ENCODE assay signal across 8 cellular contexts in the genomic region with DNA sequence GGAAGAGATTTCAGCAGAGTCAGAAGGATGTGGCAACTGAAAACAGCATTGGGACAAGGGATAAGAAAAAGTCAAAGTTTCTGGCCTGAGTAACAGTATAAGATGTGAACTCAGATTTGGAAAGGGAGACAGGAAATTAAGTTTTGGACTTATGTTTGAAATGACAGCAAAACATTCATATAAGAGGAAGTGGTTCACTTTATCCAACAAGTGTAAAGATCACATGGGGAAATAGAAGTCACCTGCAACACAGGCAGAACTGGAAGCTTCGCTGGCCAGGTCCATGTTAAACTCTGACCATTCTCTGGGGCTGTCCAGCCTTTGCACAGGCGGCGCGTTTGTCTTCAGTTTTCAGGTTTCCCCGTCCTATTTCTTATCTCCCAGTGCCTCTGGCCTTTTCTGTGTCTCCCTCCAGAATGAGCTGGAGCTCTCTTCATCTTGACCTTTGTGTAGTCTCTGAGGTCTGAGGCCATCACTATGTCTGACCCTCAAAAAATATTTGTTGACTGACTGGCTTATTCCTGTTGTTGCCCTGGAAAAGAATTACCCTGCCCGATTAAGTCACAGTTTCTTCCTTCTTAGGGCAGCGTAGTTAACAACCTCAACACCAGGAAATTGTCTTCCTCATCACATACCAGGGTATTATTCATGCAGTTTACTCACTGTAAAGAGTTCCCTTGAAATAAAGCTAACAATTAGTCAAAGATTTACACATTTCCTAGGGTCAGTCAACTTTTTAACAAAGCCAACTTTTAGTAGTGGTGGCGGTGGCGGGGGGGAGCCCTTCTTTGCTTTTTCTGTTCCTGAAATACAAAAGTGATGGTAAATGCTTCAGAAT. TPM values are rescaled to one million over a fixed set of nuclear protein-coding genes. Genes with fewer than 3 reads are reported as not detected.
A peak's percentile ranks its signal among the peaks of the same experiment; 100 is the strongest.
DNase-seq lines count a peak whose midpoint lies in the region; ATAC-seq lines count a peak whose summit lies in the region.

No MANE protein-coding gene starts in this region.

- H3K27ac ChIP-seq in SJSA1 (peak overlapping the region; percentile 43), muscle layer of colon (ENCODE audit: low read depth, low read length) (peak overlapping the region; percentile 87)

- H3K9ac ChIP-seq in muscle layer of colon (ENCODE audit: low read length): no peak overlapping the region

- H3K4me3 ChIP-seq in SJSA1 (peak overlapping the region; percentile 97), muscle layer of colon (ENCODE audit: low read depth in 1 of 2, low read length in 2 of 2) (no peak overlapping the region)

- no peak for DNase-seq in activated CD4-positive, CD25-positive, alpha-beta regulatory T cell treated with anti-CD3 and anti-CD28 coated beads, Interleukin-2, amount 50 U/mL, for 72 hours
- DNase-seq in SJSA1 (ENCODE audit: low read depth in 1 of 2, low spot score in 2 of 2) (peak in 1 of 2 experiments; percentile 55), ecto neural progenitor cell (ENCODE audit: low spot score) (no peak), T-helper 9 cell (no peak)
- peak; percentile 6 for DNase-seq in effector CD4-positive, alpha-beta T cell

- H3K27me3 ChIP-seq in SJSA1 (replicated peaks) (no peaks in the 10 kb centered on the region), muscle layer of colon (ENCODE audit: control insufficient read depth in 1 of 2, insufficient read depth in 2 of 2, low read length in 2 of 2) (no peaks in the 10 kb centered on the region)

- H3K9me3 ChIP-seq in SJSA1 (replicated peaks) (no peaks in the 10 kb centered on the region), muscle layer of colon (ENCODE audit: low read length) (no peaks in the 10 kb centered on the region)

- peaks cover 9% of the 10 kb centered on the region for H3K36me3 ChIP-seq in SJSA1
- no peaks in the 10 kb centered on the region for H3K36me3 ChIP-seq in muscle layer of colon (ENCODE audit: insufficient read depth, low read length)

- ATAC-seq in activated CD4-positive, CD25-positive, alpha-beta regulatory T cell treated with anti-CD3 and anti-CD28 coated beads, Interleukin-2, amount 50 U/mL, for 24 hours: peak; percentile 8 to 10
- no peak for ATAC-seq in GM21737 (IDR thresholded peaks at IDR 0.05; ENCODE audit: unreplicated experiment)

- H3K4me1 ChIP-seq in SJSA1 (replicated peaks) (peaks cover 39% of the 10 kb centered on the region), muscle layer of colon (ENCODE audit: insufficient read depth, low read length) (peaks cover 21% of the 10 kb centered on the region)

RNA-seq across cellular contexts. Expression of a gene that starts 1.0 kb away (rescaled TPM):
- 16.3 and 24.8 TPM in 2 replicates for total RNA-seq in SJSA1 (2014; rRNA removed; shearing (Covaris generic))
